Comparison of ENCODE assay signal across 9 cellular contexts in the genomic region with DNA sequence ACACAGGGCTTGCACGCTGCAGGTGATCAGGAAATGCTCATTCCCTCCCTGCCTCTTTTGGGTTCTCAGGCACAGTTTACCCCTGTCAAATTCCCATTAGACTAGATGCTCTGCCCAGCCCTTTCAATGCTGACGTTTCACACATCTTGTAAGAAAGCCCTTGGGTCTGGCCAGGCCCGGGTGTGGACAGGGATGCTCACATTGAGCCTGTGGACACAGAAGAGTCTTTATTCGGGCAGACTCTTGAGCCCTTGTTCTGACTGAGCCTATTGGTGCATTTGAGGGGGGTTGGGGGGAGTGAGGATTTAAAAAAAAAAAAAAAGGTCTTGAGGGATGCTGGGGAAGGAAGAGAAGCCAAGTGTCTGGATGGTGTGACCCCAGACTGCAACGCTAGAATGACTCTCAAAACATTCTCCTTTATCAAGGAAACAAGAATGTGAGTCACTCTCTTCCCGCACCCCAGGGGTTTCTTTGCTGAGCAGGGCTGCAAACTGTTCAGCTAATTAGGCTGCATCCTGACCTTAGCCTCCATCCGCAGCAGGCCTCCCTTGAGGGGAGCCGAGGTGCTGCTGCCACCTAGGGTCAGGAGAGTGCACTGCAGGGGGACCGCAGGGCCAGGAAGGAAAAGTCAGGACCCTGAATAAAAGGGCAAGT. TPM values are rescaled to one million over a fixed set of nuclear protein-coding genes. Genes with fewer than 3 reads are reported as not detected.
DNase-seq lines count a peak whose midpoint lies in the region; ATAC-seq and TF ChIP-seq lines count a peak whose summit lies in the region.
"Had no signal": no experiment of that assay in that cellular context is flagged by ENCODE, and none has a peak within 500 bp of the region (broad histone marks: within the 10 kb centered on the region; RNA-seq: fewer than 3 reads in every experiment).

No MANE protein-coding gene starts in this region.

- peak; percentile 41 to 99 (median 98); a peak in 5 of 6 replicates for TF ChIP-seq CTCF in HCT116 (IDR thresholded peaks at IDR 0.05 in 2 of 3, conservative IDR thresholded peaks at IDR 0.05 in 1 of 3; ENCODE audit: borderline replicate concordance in 1 of 3, insufficient read depth in 1 of 3, low read depth in 2 of 3, low read length in 2 of 3)
- peak; percentile 84 to 99 (median 96) for TF ChIP-seq CTCF in dorsolateral prefrontal cortex (IDR thresholded peaks at IDR 0.05 in 54 of 56, conservative IDR thresholded peaks at IDR 0.05 in 2 of 56; ENCODE audit: low read depth in 1 of 56, partially characterized antibody in 56 of 56)
- TF ChIP-seq CTCF in lower lobe of right lung (IDR thresholded peaks at IDR 0.05), result peak; percentile 99

- RAD21 ChIA-PET in HCT116 (lab: Charles Lee; ENCODE audit: low non-redundant PET in 1 of 2, low total read pairs in 2 of 2, uncharacterized antibody in 2 of 2, unreplicated experiment in 2 of 2), result interaction anchor here in 1 of 2 experiments (0.6 kb wide), 1 partner anchor 162 kb away, joined by 3 read pairs; no protein-coding TSS in a partner anchor

- H3K9ac ChIP-seq in HCT116 (ENCODE audit: low read length), result no peak overlapping the region

- no peaks in the 10 kb centered on the region for H3K79me2 ChIP-seq in HCT116 (ENCODE audit: insufficient read depth, low read length)

- intact Hi-C loops in HCT116 (cut with micrococcal nuclease), result loop anchor here (1.0 kb wide), 1 partner anchor 1186 kb away; no protein-coding TSS in a partner anchor
- intact Hi-C loops in dorsolateral prefrontal cortex (cut with DNase I), result loop anchor here in 1 of 2 donors (10.0 kb wide), 2 partner anchors 473 to 543 kb away; a partner anchor contains a TSS
- intact Hi-C loops in lower lobe of right lung (cut with DNase I), result no loop called here

- H4K20me1 ChIP-seq in HCT116 (ENCODE audit: insufficient read depth), result no peaks in the 10 kb centered on the region

- H3K4me3 ChIP-seq in HCT116 (replicated peaks in 1 of 2; ENCODE audit: low read depth in 1 of 2, low read length in 2 of 2), result no peak overlapping the region
- no peak overlapping the region for H3K4me3 ChIP-seq in dorsolateral prefrontal cortex
- no peak overlapping the region for H3K4me3 ChIP-seq in lower lobe of right lung

- H3K36me3 ChIP-seq in HCT116 (ENCODE audit: control insufficient read depth in 1 of 2, insufficient read depth in 2 of 2, low read length in 2 of 2) (no peaks in the 10 kb centered on the region), lower lobe of right lung (no peaks in the 10 kb centered on the region)

- peak; percentile 77 for TF ChIP-seq RAD21 in HCT116 (IDR thresholded peaks at IDR 0.05; ENCODE audit: low read depth)

- BruUV-seq in HCT116 (replicated peaks; lab: Mats Ljungman, UMichigan), result no TSS peak

- peak; percentile 66 for DNase-seq in DMS53 (lab: John Stamatoyannopoulos, UW)
- no peak for DNase-seq in DMS53 treated with DMSO at 0.1 percent for 48 hours (lab: John Stamatoyannopoulos, UW; ENCODE audit: unreplicated experiment)
- DNase-seq in HCT116 (ENCODE audit: low read depth, low spot score), result no peak
- peak; percentile 9 for DNase-seq in NCI-H1092 treated with DMSO at 0.1 percent for 48 hours (lab: John Stamatoyannopoulos, UW)
- DNase-seq in activated CD4-positive, alpha-beta T cell treated with anti-CD3 and anti-CD28 coated beads for 48 hours, result peak; percentile 74
- DNase-seq in dorsolateral prefrontal cortex, result peak in 7 of 10 donors; percentile 28 to 70 (median 48)
- peak; percentile 58 for DNase-seq in lower lobe of right lung
- DNase-seq in stimulated activated CD8-positive, alpha-beta memory T cell treated with anti-CD3 and anti-CD28 coated beads, Interleukin-2, amount 100 ng/mL, for 48 hours (ENCODE audit: low read depth in 2 of 2), result peak; percentile 35 to 40

- H3K9me3 ChIP-seq in HCT116 (ENCODE audit: control insufficient read depth in 1 of 2, insufficient read depth in 1 of 2, low read depth in 1 of 2, low read length in 2 of 2) (no peaks in the 10 kb centered on the region), lower lobe of right lung (no peaks in the 10 kb centered on the region)

- POLR2A ChIA-PET in HCT116 (lab: Charles Lee), result no interaction called here

- H3K27me3 ChIP-seq in HCT116 (ENCODE audit: insufficient read depth, low read length), result no peaks in the 10 kb centered on the region
- H3K27me3 ChIP-seq in dorsolateral prefrontal cortex, result peaks cover 0 to 7% (median 0%) of the 10 kb centered on the region in 45 donors
- no peaks in the 10 kb centered on the region for H3K27me3 ChIP-seq in lower lobe of right lung (ENCODE audit: low read depth)

- no peaks in the 10 kb centered on the region for H3K4me1 ChIP-seq in HCT116 (ENCODE audit: control insufficient read depth in 1 of 2, insufficient read depth in 2 of 2, low read length in 2 of 2)
- no peaks in the 10 kb centered on the region for H3K4me1 ChIP-seq in lower lobe of right lung

- ATAC-seq in HCT116, result peak; percentile 77
- ATAC-seq in lower lobe of right lung, result peak; percentile 75 to 81

- H3K27ac ChIP-seq in HCT116 (ENCODE audit: low read depth, low read length), result no peak overlapping the region
- H3K27ac ChIP-seq in dorsolateral prefrontal cortex, result no peak overlapping the region
- no peak overlapping the region for H3K27ac ChIP-seq in lower lobe of right lung

- H3K9me2 ChIP-seq in HCT116 (ENCODE audit: insufficient read depth), result no peaks in the 10 kb centered on the region

- no peak for TF ChIP-seq POLR2A in HCT116 (IDR thresholded peaks at IDR 0.05; ENCODE audit: borderline replicate concordance, extremely low read depth, insufficient read depth, insufficient read length)

- no peak overlapping the region for H2AFZ ChIP-seq in HCT116 (ENCODE audit: low read depth, low read length, poor library complexity, severe bottlenecking)

- H3K4me2 ChIP-seq in HCT116 (ENCODE audit: low read length), result no peak overlapping the region

- CTCF ChIA-PET in HCT116 (lab: Charles Lee), result interaction anchor here (1.9 to 2.8 kb wide), 2 partner anchors 16 to 471 kb away, joined by 7 to 11 read pairs; no protein-coding TSS in a partner anchor

TF ChIP-seq in HCT116, 20 proteins besides CTCF, POLR2A, EP300 and RAD21 (continues in another document):
- no peak for TF ChIP-seq YY1 (IDR thresholded peaks at IDR 0.05; ENCODE audit: extremely low read depth, insufficient replicate concordance, low read depth, low read length)
- TF ChIP-seq, protein P1, sequence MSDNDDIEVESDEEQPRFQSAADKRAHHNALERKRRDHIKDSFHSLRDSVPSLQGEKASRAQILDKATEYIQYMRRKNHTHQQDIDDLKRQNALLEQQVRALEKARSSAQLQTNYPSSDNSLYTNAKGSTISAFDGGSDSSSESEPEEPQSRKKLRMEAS (IDR thresholded peaks at IDR 0.05), result no peak
- TF ChIP-seq JUND (IDR thresholded peaks at IDR 0.05), result no peak
- no peak for TF ChIP-seq ELF1 (IDR thresholded peaks at IDR 0.05; ENCODE audit: borderline replicate concordance, low read depth)
- no peak for TF ChIP-seq EZH2 (IDR thresholded peaks at IDR 0.05)
- TF ChIP-seq, protein P2, sequence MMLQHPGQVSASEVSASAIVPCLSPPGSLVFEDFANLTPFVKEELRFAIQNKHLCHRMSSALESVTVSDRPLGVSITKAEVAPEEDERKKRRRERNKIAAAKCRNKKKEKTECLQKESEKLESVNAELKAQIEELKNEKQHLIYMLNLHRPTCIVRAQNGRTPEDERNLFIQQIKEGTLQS (IDR thresholded peaks at IDR 0.05), result no peak
- TF ChIP-seq POLR2AphosphoS5 (IDR thresholded peaks at IDR 0.05; ENCODE audit: low read depth, low read length), result no peak
- no peak for TF ChIP-seq ZNF274 (IDR thresholded peaks at IDR 0.05; ENCODE audit: low read depth, low read length)
- TF ChIP-seq, protein P3, sequence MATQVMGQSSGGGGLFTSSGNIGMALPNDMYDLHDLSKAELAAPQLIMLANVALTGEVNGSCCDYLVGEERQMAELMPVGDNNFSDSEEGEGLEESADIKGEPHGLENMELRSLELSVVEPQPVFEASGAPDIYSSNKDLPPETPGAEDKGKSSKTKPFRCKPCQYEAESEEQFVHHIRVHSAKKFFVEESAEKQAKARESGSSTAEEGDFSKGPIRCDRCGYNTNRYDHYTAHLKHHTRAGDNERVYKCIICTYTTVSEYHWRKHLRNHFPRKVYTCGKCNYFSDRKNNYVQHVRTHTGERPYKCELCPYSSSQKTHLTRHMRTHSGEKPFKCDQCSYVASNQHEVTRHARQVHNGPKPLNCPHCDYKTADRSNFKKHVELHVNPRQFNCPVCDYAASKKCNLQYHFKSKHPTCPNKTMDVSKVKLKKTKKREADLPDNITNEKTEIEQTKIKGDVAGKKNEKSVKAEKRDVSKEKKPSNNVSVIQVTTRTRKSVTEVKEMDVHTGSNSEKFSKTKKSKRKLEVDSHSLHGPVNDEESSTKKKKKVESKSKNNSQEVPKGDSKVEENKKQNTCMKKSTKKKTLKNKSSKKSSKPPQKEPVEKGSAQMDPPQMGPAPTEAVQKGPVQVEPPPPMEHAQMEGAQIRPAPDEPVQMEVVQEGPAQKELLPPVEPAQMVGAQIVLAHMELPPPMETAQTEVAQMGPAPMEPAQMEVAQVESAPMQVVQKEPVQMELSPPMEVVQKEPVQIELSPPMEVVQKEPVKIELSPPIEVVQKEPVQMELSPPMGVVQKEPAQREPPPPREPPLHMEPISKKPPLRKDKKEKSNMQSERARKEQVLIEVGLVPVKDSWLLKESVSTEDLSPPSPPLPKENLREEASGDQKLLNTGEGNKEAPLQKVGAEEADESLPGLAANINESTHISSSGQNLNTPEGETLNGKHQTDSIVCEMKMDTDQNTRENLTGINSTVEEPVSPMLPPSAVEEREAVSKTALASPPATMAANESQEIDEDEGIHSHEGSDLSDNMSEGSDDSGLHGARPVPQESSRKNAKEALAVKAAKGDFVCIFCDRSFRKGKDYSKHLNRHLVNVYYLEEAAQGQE (IDR thresholded peaks at IDR 0.05; ENCODE audit: low read depth), result no peak
- TF ChIP-seq EZH2phosphoT487 (IDR thresholded peaks at IDR 0.05; ENCODE audit: borderline replicate concordance), result no peak
- no peak for TF ChIP-seq EGR1 (IDR thresholded peaks at IDR 0.05; ENCODE audit: low read depth)
- no peak for TF ChIP-seq SIN3A (IDR thresholded peaks at IDR 0.05; ENCODE audit: low read depth)
- TF ChIP-seq TCF7L2 (IDR thresholded peaks at IDR 0.05; ENCODE audit: borderline replicate concordance, extremely low read depth, insufficient read depth, insufficient read length), result no peak
- TF ChIP-seq CEBPB (IDR thresholded peaks at IDR 0.05; ENCODE audit: low read depth), result no peak
- no peak for TF ChIP-seq SP1 (IDR thresholded peaks at IDR 0.05; ENCODE audit: low read depth)
- no peak for TF ChIP-seq FOSL1 (IDR thresholded peaks at IDR 0.05; ENCODE audit: low read depth)

RNA-seq across cellular contexts. Expression of a gene that starts 53.6 kb away (rescaled TPM):
- total RNA-seq in HCT116 (2021; ENCODE audit: unreplicated experiment) (not detected), dorsolateral prefrontal cortex (under 1 TPM in 7 of 120 experiments, not detected in 113; 0.13 to 0.46 (median 0.18) TPM), lower lobe of right lung (not detected)
- not detected in 2 replicates for polyA plus RNA-seq in HCT116 (2012)
- total RNA-seq: mononuclear cell had no signal

Comparison
In these comparisons a context has a peak if more than half of its experiments do, and no peak if none do; other contexts are left out.
1. DNase-seq: peak in DMS53 (single experiment), NCI-H1092 treated with DMSO at 0.1 percent for 48 hours (single experiment), activated CD4-positive, alpha-beta T cell treated with anti-CD3 and anti-CD28 coated beads for 48 hours (single experiment), dorsolateral prefrontal cortex (7 of 10), lower lobe of right lung (single experiment) and stimulated activated CD8-positive, alpha-beta memory T cell treated with anti-CD3 and anti-CD28 coated beads, Interleukin-2, amount 100 ng/mL, for 48 hours (2 of 2); none in DMS53 treated with DMSO at 0.1 percent for 48 hours (single experiment) and HCT116 (single experiment).
2. Peak in every context shown above with its lines, with median percentiles within 50 percentile points of each other: CTCF ChIP-seq.